24 cellular contexts compared by ENCODE assay signal in genomic region chr11:127986073-127986472, GRCh38.
A peak's percentile ranks its signal among the peaks of the same experiment; 100 is the strongest.
DNase-seq lines count a peak whose midpoint lies in the region; ATAC-seq, FAIRE-seq and TF ChIP-seq lines count a peak whose summit lies in the region.
"Had no signal": no experiment of that assay in that cellular context is flagged by ENCODE, and none has a peak within 500 bp of the region (broad histone marks: within the 10 kb centered on the region; RNA-seq: fewer than 3 reads in every experiment).

No MANE protein-coding gene starts in this region.

- H3K4me1 Mint-ChIP-seq in MCF 10A (ENCODE audit: insufficient read depth, unreplicated experiment), result no peaks in the 10 kb centered on the region
- H3K4me1 Mint-ChIP-seq: B cell had no signal

- H3K27me3 Mint-ChIP-seq in MCF 10A (ENCODE audit: insufficient read depth, unreplicated experiment), result no peaks in the 10 kb centered on the region

- no peak overlapping the region for H2BK5ac ChIP-seq in H1 (ENCODE audit: low read depth, low read length)
- H2BK5ac ChIP-seq in mesendoderm (ENCODE audit: low read length), result no peak overlapping the region

- CTCF ChIA-PET in mammary epithelial cell (lab: Charles Lee; ENCODE audit: low non-redundant PET) (no interaction called here), MCF 10A (lab: Yijun Ruan, JAX) (no interaction called here), H1 (lab: Charles Lee; ENCODE audit: partially characterized antibody) (no interaction called here)

- H2BK12ac ChIP-seq in H1 (ENCODE audit: low read depth, low read length), result no peak overlapping the region

- H3K79me1 ChIP-seq in H1 (ENCODE audit: low read depth, low read length), result no peaks in the 10 kb centered on the region
- no peaks in the 10 kb centered on the region for H3K79me1 ChIP-seq in mesendoderm (ENCODE audit: low read length)

- no peak for ATAC-seq in GM18517 (IDR thresholded peaks at IDR 0.05; ENCODE audit: unreplicated experiment)
- ATAC-seq: A549; CD8-positive, alpha-beta T cell; GM12878 had no signal

- no peak overlapping the region for H3K4me3 Mint-ChIP-seq in MCF 10A (ENCODE audit: unreplicated experiment)
- H3K4me3 Mint-ChIP-seq: B cell; CD4-positive, alpha-beta T cell; CD8-positive, alpha-beta T cell had no signal

- no peaks in the 10 kb centered on the region for H3K79me2 ChIP-seq in mammary epithelial cell (ENCODE audit: insufficient read depth, low read length)
- H3K79me2 ChIP-seq in H1 (ENCODE audit: control insufficient read depth in 1 of 2, insufficient read depth in 2 of 2, low read length in 2 of 2), result no peaks in the 10 kb centered on the region
- no peaks in the 10 kb centered on the region for H3K79me2 ChIP-seq in mesendoderm (ENCODE audit: control insufficient read depth, insufficient read depth, low read length)

- 38% methylated on average over 4 of the region's 4 CpGs for WGBS in mammary epithelial cell (ENCODE audit: low coverage, missing lambda C conversion rate)
- WGBS in H1 (ENCODE audit: extremely low coverage in 1 of 2, insufficient coverage in 1 of 2, insufficient read length in 1 of 2, insufficient replicate concordance in 2 of 2, low coverage in 1 of 2, low lambda C conversion rate in 2 of 2, missing lambda C conversion rate in 1 of 2), 2 experiments, result 89% methylated on average over 4 of the region's 4 CpGs; no CpG with 5 or more reads in 1 of the 2 experiments
- WGBS in mesendoderm (ENCODE audit: extremely low coverage, insufficient coverage, low lambda C conversion rate), result no CpG with 5 or more reads among the region's 4 CpGs

- dilution Hi-C loops in mammary epithelial cell (cut with HindIII; ENCODE audit: low sequenced_read_pairs), result no loop called here

- POLR2A ChIA-PET in MCF 10A (lab: Yijun Ruan, JAX) (no interaction called here), H1 (lab: Charles Lee; ENCODE audit: partially characterized antibody) (no interaction called here)

- H3K23me2 ChIP-seq in H1 (ENCODE audit: low read depth, low read length), result no peaks in the 10 kb centered on the region

- H2BK120ac ChIP-seq in H1 (replicated peaks; ENCODE audit: low read depth, low read length) (no peak overlapping the region), mesendoderm (ENCODE audit: low read depth, low read length) (no peak overlapping the region)

- peak overlapping the region; percentile 54 for H2AFZ ChIP-seq in mammary epithelial cell (ENCODE audit: low read depth, low read length)
- 0 out of 2 replicates have a peak overlapping the region, but pooled peaks have one; percentile 29 for H2AFZ ChIP-seq in H1 (ENCODE audit: low read length)

- no peak overlapping the region for H4K8ac ChIP-seq in H1 (ENCODE audit: extremely low read depth, insufficient read depth, low read length)
- no peak overlapping the region for H4K8ac ChIP-seq in mesendoderm (ENCODE audit: low read depth, low read length)

- H4K5ac ChIP-seq in H1 (ENCODE audit: insufficient read length, low read depth, low read length), result no peak overlapping the region
- H4K5ac ChIP-seq in mesendoderm (ENCODE audit: low read length), result no peak overlapping the region

- FAIRE-seq in H1 (lab: Jason Lieb, UNC), result no peak
- FAIRE-seq: A549, D721Med, GM12878, GM12892, GM18507, GM19239 had no signal

- no peak overlapping the region for H2BK20ac ChIP-seq in H1 (ENCODE audit: low read length)

- TF ChIP-seq POLR2A in H1 (IDR thresholded peaks at IDR 0.05; ENCODE audit: control extremely low read depth in 1 of 2, low read depth in 2 of 2, low read length in 2 of 2), result no peak

- DNase-seq in mammary epithelial cell (peak; percentile 22), MCF 10A (ENCODE audit: unreplicated experiment) (no peak), H1 (ENCODE audit: low read depth in 1 of 2, low spot score in 2 of 2) (no peak), mesendoderm (peak; percentile 30), superior temporal gyrus (ENCODE audit: extremely low spot score) (no peak)
- no peak for DNase-seq in activated CD8-positive, alpha-beta memory T cell treated with anti-CD3 and anti-CD28 coated beads for 24 hours
- DNase-seq: AML-193; Caco-2; Calu3; CD4-positive, alpha-beta T cell; CD8-positive, alpha-beta T cell; DMS79 treated with DMSO at 0.1 percent for 48 hours; GDM1 had no signal

- H2AK5ac ChIP-seq in H1 (ENCODE audit: low read depth, low read length) (no peak overlapping the region), mesendoderm (ENCODE audit: low read length) (no peak overlapping the region)

- no peak overlapping the region for H3K4me3 ChIP-seq in mammary epithelial cell (replicated peaks in 1 of 3; ENCODE audit: insufficient read depth in 1 of 3, low read depth in 2 of 3, low read length in 3 of 3)
- H3K4me3 ChIP-seq in H1 (ENCODE audit: extremely low read depth in 1 of 4, insufficient read depth in 2 of 4, low read depth in 3 of 4, low read length in 4 of 4), result no peak overlapping the region
- no peak overlapping the region for H3K4me3 ChIP-seq in mesendoderm (ENCODE audit: low read length)
- H3K4me3 ChIP-seq: A549; BLaER1 treated with 17β-estradiol and CSF1 and Interleukin-3, amounts not matched to agents 10 nM and 100 nM; GM12878 had no signal

- H3K9me3 ChIP-seq in mammary epithelial cell (replicated peaks; ENCODE audit: insufficient read depth, low read length) (no peaks in the 10 kb centered on the region), H1 (ENCODE audit: insufficient read depth in 2 of 2, low read depth in 1 of 2, low read length in 1 of 2) (no peaks in the 10 kb centered on the region)
- H3K9me3 ChIP-seq: A549, Caco-2 had no signal

- H3K9ac ChIP-seq in mammary epithelial cell (ENCODE audit: insufficient read depth, low read length) (no peak overlapping the region), H1 (replicated peaks in 1 of 4; ENCODE audit: extremely low read depth in 1 of 4, low read depth in 3 of 4, low read length in 3 of 4) (no peak overlapping the region), mesendoderm (ENCODE audit: low read length) (no peak overlapping the region)
- H3K9ac ChIP-seq: BLaER1 treated with 17β-estradiol and CSF1 and Interleukin-3, amounts not matched to agents 10 nM and 100 nM had no signal

- no peaks in the 10 kb centered on the region for H3K27me3 ChIP-seq in mammary epithelial cell (ENCODE audit: insufficient read depth, low read length)
- no peaks in the 10 kb centered on the region for H3K27me3 ChIP-seq in H1 (replicated peaks in 1 of 4; ENCODE audit: control insufficient read depth in 3 of 4, extremely low read depth in 1 of 4, insufficient read depth in 3 of 4, low read length in 3 of 4)
- H3K27me3 ChIP-seq in mesendoderm (ENCODE audit: insufficient read depth, low read length, poor library complexity), result no peaks in the 10 kb centered on the region
- H3K27me3 ChIP-seq: BLaER1 treated with 17β-estradiol and CSF1 and Interleukin-3, amounts not matched to agents 10 nM and 100 nM had no signal

- H4K91ac ChIP-seq in H1 (replicated peaks; ENCODE audit: insufficient read length, low read length), result no peak overlapping the region

- BruUV-seq in mammary epithelial cell (replicated peaks; lab: Mats Ljungman, UMichigan) (no TSS peak), MCF 10A (replicated peaks; lab: Mats Ljungman, UMichigan) (no TSS peak)

- no peak overlapping the region for H3K4me2 ChIP-seq in mammary epithelial cell (ENCODE audit: insufficient read depth, low read depth, low read length)
- H3K4me2 ChIP-seq in H1 (ENCODE audit: insufficient read depth in 1 of 2, low read depth in 2 of 2, low read length in 2 of 2), result no peak overlapping the region
- no peak overlapping the region for H3K4me2 ChIP-seq in mesendoderm (ENCODE audit: low read length)
- H3K4me2 ChIP-seq: A549; BLaER1 treated with 17β-estradiol and CSF1 and Interleukin-3, amounts not matched to agents 10 nM and 100 nM had no signal

- H3K18ac ChIP-seq in H1 (ENCODE audit: extremely low read depth, low read length) (no peak overlapping the region), mesendoderm (ENCODE audit: low read length) (no peak overlapping the region)

- TF ChIP-seq CTCF in mammary epithelial cell (conservative IDR thresholded peaks at IDR 0.05 in 1 of 2, IDR thresholded peaks at IDR 0.05 in 1 of 2; ENCODE audit: extremely low read depth in 1 of 2, insufficient read depth in 1 of 2, low read depth in 1 of 2, low read length in 2 of 2), result no peak
- TF ChIP-seq CTCF in MCF 10A (IDR thresholded peaks at IDR 0.05; ENCODE audit: unreplicated experiment), result no peak
- no peak for TF ChIP-seq CTCF in H1 (IDR thresholded peaks at IDR 0.05; ENCODE audit: control extremely low read depth in 1 of 3, insufficient read depth in 1 of 3, low read depth in 1 of 3, low read length in 3 of 3)

- H3K27ac Mint-ChIP-seq in MCF 10A (ENCODE audit: low read depth, unreplicated experiment), result no peak overlapping the region
- H3K27ac Mint-ChIP-seq: B cell; CD4-positive, alpha-beta T cell; CD8-positive, alpha-beta T cell had no signal

- in situ Hi-C loops in mammary epithelial cell (cut with MboI; ENCODE audit: low sequenced_read_pairs in 2 of 2), result no loop called here

- no peak overlapping the region for H2BK15ac ChIP-seq in H1 (ENCODE audit: low read length)
- H2BK15ac ChIP-seq in mesendoderm (replicated peaks; ENCODE audit: low read depth), result no peak overlapping the region

- no peaks in the 10 kb centered on the region for H3K36me3 Mint-ChIP-seq in MCF 10A (ENCODE audit: insufficient read depth, unreplicated experiment)
- H3K36me3 Mint-ChIP-seq: CD8-positive, alpha-beta T cell had no signal

- H4K20me1 ChIP-seq in mammary epithelial cell (ENCODE audit: insufficient read depth, low read length) (no peaks in the 10 kb centered on the region), H1 (replicated peaks in 1 of 2; ENCODE audit: control insufficient read depth in 1 of 2, insufficient read depth in 2 of 2, low read length in 2 of 2) (no peaks in the 10 kb centered on the region)
- H4K20me1 ChIP-seq: BLaER1 treated with 17β-estradiol and CSF1 and Interleukin-3, amounts not matched to agents 10 nM and 100 nM had no signal

- H3K14ac ChIP-seq in H1 (ENCODE audit: insufficient read length), result no peak overlapping the region

- H3K4me1 ChIP-seq in mammary epithelial cell (ENCODE audit: insufficient read depth, low read length), result no peaks in the 10 kb centered on the region
- peaks cover 0 to 2% (median 0%) of the 10 kb centered on the region in 4 experiments; a peak in 2 of 7 replicates for H3K4me1 ChIP-seq in H1 (replicated peaks in 1 of 4; ENCODE audit: control insufficient read depth in 3 of 4, insufficient read depth in 4 of 4, low read length in 3 of 4)
- no peaks in the 10 kb centered on the region for H3K4me1 ChIP-seq in mesendoderm (ENCODE audit: control insufficient read depth, low read depth, low read length)
- H3K4me1 ChIP-seq: A549; BLaER1 treated with 17β-estradiol and CSF1 and Interleukin-3, amounts not matched to agents 10 nM and 100 nM; Caco-2 had no signal

- H3K27ac ChIP-seq in mammary epithelial cell (ENCODE audit: insufficient read depth, low read depth, low read length) (no peak overlapping the region), H1 (ENCODE audit: low read depth, low read length) (no peak overlapping the region), mesendoderm (ENCODE audit: low read depth, low read length) (no peak overlapping the region)
- H3K27ac ChIP-seq: 22Rv1; A549; BLaER1 treated with 17β-estradiol and CSF1 and Interleukin-3, amounts not matched to agents 10 nM and 100 nM; C4-2B had no signal

- H3K4ac ChIP-seq in H1 (replicated peaks; ENCODE audit: insufficient read length, low read depth, low read length) (no peak overlapping the region), mesendoderm (ENCODE audit: low read depth, low read length) (no peak overlapping the region)

- H3K56ac ChIP-seq in H1 (replicated peaks; ENCODE audit: insufficient read length, low read depth, low read length), result no peak overlapping the region
- H3K56ac ChIP-seq in mesendoderm (ENCODE audit: low read length), result no peak overlapping the region

- no peak overlapping the region for H3K23ac ChIP-seq in H1 (ENCODE audit: insufficient read length)
- H3K23ac ChIP-seq in mesendoderm (ENCODE audit: low read length), result no peak overlapping the region

- intact Hi-C loops in mammary epithelial cell (cut with micrococcal nuclease), result no loop called here
- intact Hi-C loops in MCF 10A (cut with micrococcal nuclease), result no loop called here

- H3K36me3 ChIP-seq in mammary epithelial cell (ENCODE audit: insufficient read depth, low read length), result no peaks in the 10 kb centered on the region
- H3K36me3 ChIP-seq in H1 (ENCODE audit: control insufficient read depth in 2 of 4, insufficient read depth in 4 of 4, low read length in 3 of 4), result no peaks in the 10 kb centered on the region
- H3K36me3 ChIP-seq in mesendoderm (ENCODE audit: control insufficient read depth, insufficient read depth, low read length), result no peaks in the 10 kb centered on the region
- H3K36me3 ChIP-seq: BLaER1 treated with 17β-estradiol and CSF1 and Interleukin-3, amounts not matched to agents 10 nM and 100 nM had no signal

- no peaks in the 10 kb centered on the region for H3K9me3 Mint-ChIP-seq in MCF 10A (ENCODE audit: unreplicated experiment)

- TF ChIP-seq RAD21 in H1 (IDR thresholded peaks at IDR 0.05 in 1 of 2, conservative IDR thresholded peaks at IDR 0.05 in 1 of 2; ENCODE audit: low read depth in 2 of 2, low read length in 2 of 2), result no peak

- TF ChIP-seq EP300 in H1 (IDR thresholded peaks at IDR 0.05; ENCODE audit: borderline replicate concordance in 1 of 2, low read depth in 2 of 2, low read length in 2 of 2), result no peak

Comparison
In these comparisons a context has a peak if more than half of its experiments do, and no peak if none do; other contexts are left out.
1. DNase-seq: peak in mammary epithelial cell (single experiment) and mesendoderm (single experiment); none in MCF 10A (single experiment), H1 (0 of 2), superior temporal gyrus (single experiment) and activated CD8-positive, alpha-beta memory T cell treated with anti-CD3 and anti-CD28 coated beads for 24 hours (single experiment).